18 cellular contexts compared by ENCODE assay signal in the genomic region with DNA sequence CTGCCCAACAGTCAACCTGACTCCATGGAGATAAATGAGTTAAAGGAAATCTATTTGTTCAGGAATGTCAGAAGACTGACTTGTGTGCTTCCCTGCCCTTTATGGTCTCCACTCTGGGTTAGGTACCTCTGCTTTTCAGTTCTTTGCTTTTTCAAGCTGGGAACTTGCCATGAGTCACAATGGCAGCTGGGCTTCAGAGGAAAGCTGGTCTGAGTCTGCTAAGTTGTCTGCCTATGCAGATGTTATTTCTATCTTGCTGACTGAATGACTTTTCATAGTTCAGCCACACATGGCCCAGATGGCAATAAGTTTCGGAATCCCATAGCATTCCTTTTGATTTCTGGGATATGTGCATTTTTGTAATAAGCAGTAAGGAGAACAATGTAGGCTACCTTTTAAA.
"Had no signal": no experiment of that assay in that cellular context is flagged by ENCODE, and none has a peak within 500 bp of the region (broad histone marks: within the 10 kb centered on the region; RNA-seq: fewer than 3 reads in every experiment).

No MANE protein-coding gene starts in this region.

- H3K4me1 Mint-ChIP-seq: activated naive CD8-positive, alpha-beta T cell treated with anti-CD3 and anti-CD28 coated beads for 36 hours; brain; natural killer cell; stimulated activated effector memory CD8-positive, alpha-beta T cell treated with anti-CD3 and anti-CD28 coated beads, Interleukin-12 subunit alpha, Interleukin-12 subunit beta, amount 100 ng/mL, for 72 hours had no signal

- H3K4me1 ChIP-seq: gastroesophageal sphincter, heart left ventricle, parathyroid adenoma, upper lobe of left lung had no signal

- H3K36me3 ChIP-seq: gastroesophageal sphincter, heart left ventricle, neutrophil, thoracic aorta, upper lobe of left lung had no signal

- H3K27me3 ChIP-seq: gastroesophageal sphincter, heart left ventricle, neutrophil, upper lobe of left lung had no signal

- H3K27ac Mint-ChIP-seq: activated naive CD8-positive, alpha-beta T cell treated with anti-CD3 and anti-CD28 coated beads for 36 hours; brain; natural killer cell; stimulated activated effector memory CD8-positive, alpha-beta T cell treated with anti-CD3 and anti-CD28 coated beads, Interleukin-12 subunit alpha, Interleukin-12 subunit beta, amount 100 ng/mL, for 72 hours had no signal

- H3K4me3 Mint-ChIP-seq: activated naive CD8-positive, alpha-beta T cell treated with anti-CD3 and anti-CD28 coated beads for 36 hours; brain; natural killer cell; stimulated activated effector memory CD8-positive, alpha-beta T cell treated with anti-CD3 and anti-CD28 coated beads, Interleukin-12 subunit alpha, Interleukin-12 subunit beta, amount 100 ng/mL, for 72 hours had no signal

- H3K9me3 ChIP-seq: neutrophil, thoracic aorta had no signal

- H3K27me3 Mint-ChIP-seq: activated naive CD8-positive, alpha-beta T cell treated with anti-CD3 and anti-CD28 coated beads for 36 hours had no signal

- H2AFZ ChIP-seq: parathyroid adenoma had no signal

- H3K4me3 ChIP-seq: gastroesophageal sphincter, heart left ventricle, thoracic aorta, upper lobe of left lung had no signal

- DNase-seq: activated CD4-positive, alpha-beta T cell treated with anti-CD3 and anti-CD28 coated beads, Interleukin-2, amount 50 U/mL, for 48 hours; activated naive CD8-positive, alpha-beta T cell treated with anti-CD3 and anti-CD28 coated beads for 36 hours; amniotic stem cell; caudate nucleus; erythroblast; heart left ventricle; left cardiac atrium; mesenchymal stem cell; natural killer cell; stimulated activated CD4-positive, alpha-beta T cell treated with anti-CD3 and anti-CD28 coated beads, Interleukin-4, amount 100 ng/mL, for 24 hours; upper lobe of left lung had no signal

- H3K9ac ChIP-seq: parathyroid adenoma had no signal

- H3K36me3 Mint-ChIP-seq: activated naive CD8-positive, alpha-beta T cell treated with anti-CD3 and anti-CD28 coated beads for 36 hours; natural killer cell; stimulated activated effector memory CD8-positive, alpha-beta T cell treated with anti-CD3 and anti-CD28 coated beads, Interleukin-12 subunit alpha, Interleukin-12 subunit beta, amount 100 ng/mL, for 72 hours had no signal

- H3K79me2 ChIP-seq: parathyroid adenoma had no signal

- ATAC-seq: gastroesophageal sphincter; heart left ventricle; left cardiac atrium; natural killer cell; sciatic nerve; stimulated activated effector memory CD8-positive, alpha-beta T cell treated with anti-CD3 and anti-CD28 coated beads, Interleukin-12 subunit alpha, Interleukin-12 subunit beta, amount 100 ng/mL, for 72 hours had no signal

- H3K9me3 Mint-ChIP-seq: activated naive CD8-positive, alpha-beta T cell treated with anti-CD3 and anti-CD28 coated beads for 36 hours had no signal

- H3K27ac ChIP-seq: gastroesophageal sphincter, heart left ventricle, neutrophil, parathyroid adenoma, thoracic aorta, upper lobe of left lung had no signal
